ENCODE assay signal across 9 cellular contexts in the genomic region with DNA sequence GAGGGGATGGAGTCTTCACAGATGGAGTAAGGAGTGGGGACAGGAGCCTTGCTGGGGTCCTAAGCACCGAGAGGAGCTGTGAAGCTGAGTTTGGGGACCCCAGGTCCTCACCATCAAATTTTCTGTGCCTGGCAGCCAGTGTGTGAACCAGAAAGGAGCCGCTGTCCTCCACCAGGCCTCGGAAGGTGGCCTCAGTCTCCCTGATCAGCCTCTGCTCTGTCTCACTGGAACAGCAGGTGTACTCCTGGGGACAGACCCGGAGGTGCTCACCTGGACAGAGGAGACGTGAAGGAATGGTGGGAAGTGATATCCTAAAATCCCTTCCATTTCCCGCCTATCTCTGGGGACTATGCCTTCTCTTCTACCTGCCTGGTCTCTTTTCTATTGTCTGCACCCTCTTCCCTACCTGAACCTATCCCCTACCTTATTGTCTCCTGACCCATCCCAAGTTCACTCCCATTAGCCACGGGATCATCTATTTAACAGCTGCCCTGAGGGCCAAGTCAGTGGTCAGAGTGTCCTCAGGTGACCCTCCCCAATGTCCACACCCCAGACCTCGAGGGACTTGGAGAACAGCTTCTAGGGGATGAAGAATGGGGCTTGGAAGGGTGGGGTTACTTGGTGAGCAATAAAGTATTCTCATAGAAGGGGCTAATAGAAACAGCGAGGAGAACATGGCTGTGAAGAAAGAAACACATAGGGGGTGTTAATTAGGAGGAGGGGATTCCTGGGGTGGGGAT. TPM values are rescaled to one million over a fixed set of nuclear protein-coding genes. Genes with fewer than 3 reads are reported as not detected.
A peak's percentile ranks its signal among the peaks of the same experiment; 100 is the strongest.
DNase-seq lines count a peak whose midpoint lies in the region; ATAC-seq and TF ChIP-seq lines count a peak whose summit lies in the region.
"Had no signal": no experiment of that assay in that cellular context is flagged by ENCODE, and none has a peak within 500 bp of the region (broad histone marks: within the 10 kb centered on the region; RNA-seq: fewer than 3 reads in every experiment).

No MANE protein-coding gene starts in this region.

- in situ Hi-C loops in GM13977 (cut with MboI; ENCODE audit: low pct_unique_long_range_greater_than_20kb, low sequenced_read_pairs, unreplicated experiment): no loop called here

- H3K27ac Mint-ChIP-seq in activated CD4-positive, alpha-beta memory T cell treated with anti-CD3 and anti-CD28 coated beads for 36 hours: no peak overlapping the region
- H3K27ac Mint-ChIP-seq in type B pancreatic cell: peak overlapping the region; percentile 50

- peaks cover 28% of the 10 kb centered on the region for H3K4me1 Mint-ChIP-seq in activated CD4-positive, alpha-beta memory T cell treated with anti-CD3 and anti-CD28 coated beads for 36 hours (ENCODE audit: low read depth)
- H3K4me1 Mint-ChIP-seq in type B pancreatic cell (ENCODE audit: unreplicated experiment): peaks cover 16% of the 10 kb centered on the region

- ATAC-seq in left ventricle myocardium superior: no peak

- H3K36me3 Mint-ChIP-seq in activated CD4-positive, alpha-beta memory T cell treated with anti-CD3 and anti-CD28 coated beads for 36 hours: no peaks in the 10 kb centered on the region
- peaks cover 13% of the 10 kb centered on the region for H3K36me3 Mint-ChIP-seq in type B pancreatic cell

- no peak for DNase-seq in cardiac muscle cell (ENCODE audit: low read depth in 1 of 2, low spot score in 1 of 2)
- no peak for DNase-seq in left ventricle myocardium superior
- no peak for DNase-seq in activated CD4-positive, alpha-beta memory T cell treated with anti-CD3 and anti-CD28 coated beads for 36 hours
- no peak for DNase-seq in type B pancreatic cell (ENCODE audit: extremely low spot score, unreplicated experiment)
- DNase-seq in NCI-H510A (lab: John Stamatoyannopoulos, UW): no peak
- no peak for DNase-seq in GM13977 (ENCODE audit: low spot score)
- no peak for DNase-seq in cerebellar cortex (ENCODE audit: low spot score)
- DNase-seq: DMS 273 treated with DMSO at 0.1 percent for 48 hours had no signal

- H3K9me3 ChIP-seq in cardiac muscle cell (ENCODE audit: low read depth) (no peaks in the 10 kb centered on the region), iPS-18a (ENCODE audit: control insufficient read depth, low read depth, low read length) (no peaks in the 10 kb centered on the region)

- H3K27ac ChIP-seq in cardiac muscle cell: no peak overlapping the region
- H3K27ac ChIP-seq in iPS-18a (ENCODE audit: low read length): no peak overlapping the region

- TF ChIP-seq CTCF in cardiac muscle cell (IDR thresholded peaks at IDR 0.05; ENCODE audit: low read depth, low read length) (no peak), type B pancreatic cell (conservative IDR thresholded peaks at IDR 0.05) (no peak), GM13977 (IDR thresholded peaks at IDR 0.05; ENCODE audit: extremely low read depth, insufficient read depth, missing control alignments) (no peak)

- CTCF ChIA-PET in activated CD4-positive, alpha-beta memory T cell treated with anti-CD3 and anti-CD28 coated beads for 36 hours (lab: Charles Lee): interaction anchor here (1.0 to 1.8 kb wide), 2 partner anchors 8 to 44 kb away, joined by 3 to 10 read pairs; partner anchors contain the start of gene GAL3ST4

- H3K27me3 ChIP-seq in cardiac muscle cell (peaks cover 8% of the 10 kb centered on the region), iPS-18a (ENCODE audit: control insufficient read depth, insufficient read depth, low read length) (peaks cover 13% of the 10 kb centered on the region)

- H3K9me3 Mint-ChIP-seq in activated CD4-positive, alpha-beta memory T cell treated with anti-CD3 and anti-CD28 coated beads for 36 hours: no peaks in the 10 kb centered on the region
- no peaks in the 10 kb centered on the region for H3K9me3 Mint-ChIP-seq in type B pancreatic cell

- POLR2A ChIA-PET in activated CD4-positive, alpha-beta memory T cell treated with anti-CD3 and anti-CD28 coated beads for 36 hours (lab: Charles Lee): interaction anchor here (1.3 kb wide), 1 partner anchor 28 kb away, joined by 4 read pairs; the partner anchor contains the start of gene LAMTOR4

- no peaks in the 10 kb centered on the region for H3K27me3 Mint-ChIP-seq in activated CD4-positive, alpha-beta memory T cell treated with anti-CD3 and anti-CD28 coated beads for 36 hours
- peaks cover 13% of the 10 kb centered on the region for H3K27me3 Mint-ChIP-seq in type B pancreatic cell

- H3K4me1 ChIP-seq in cardiac muscle cell (ENCODE audit: low read depth) (no peaks in the 10 kb centered on the region), iPS-18a (ENCODE audit: control insufficient read depth, low read depth, low read length) (peaks cover 6% of the 10 kb centered on the region)

- H3K36me3 ChIP-seq in cardiac muscle cell: no peaks in the 10 kb centered on the region
- H3K36me3 ChIP-seq in iPS-18a (ENCODE audit: control insufficient read depth, low read depth, low read length): no peaks in the 10 kb centered on the region

- peak overlapping the region; percentile 74 for H3K4me3 Mint-ChIP-seq in activated CD4-positive, alpha-beta memory T cell treated with anti-CD3 and anti-CD28 coated beads for 36 hours
- H3K4me3 Mint-ChIP-seq in type B pancreatic cell: peak overlapping the region; percentile 93

- intact Hi-C loops in left ventricle myocardium superior (cut with micrococcal nuclease): no loop called here
- intact Hi-C loops in activated CD4-positive, alpha-beta memory T cell treated with anti-CD3 and anti-CD28 coated beads for 36 hours (cut with micrococcal nuclease): loop anchor here (5.0 kb wide), 1 partner anchor 46 kb away; no protein-coding TSS in a partner anchor

- peak overlapping the region; percentile 84 for H3K4me3 ChIP-seq in cardiac muscle cell
- peak overlapping the region; percentile 89 for H3K4me3 ChIP-seq in iPS-18a (ENCODE audit: low read length)

- peak overlapping the region; percentile 90 for H3K9ac ChIP-seq in iPS-18a (ENCODE audit: low read length)

RNA-seq across cellular contexts. Expression of gene GPC2, which starts 0.9 kb away (rescaled TPM):
- 37.4 and 47.9 TPM in 2 replicates for total RNA-seq in cardiac muscle cell
- polyA plus RNA-seq in cardiac muscle cell: 29.8 and 32.1 TPM in 2 replicates
- 0.35 TPM for total RNA-seq in left ventricle myocardium superior
- 1 to 10 TPM; 4.8 to 5.5 TPM for total RNA-seq in activated CD4-positive, alpha-beta memory T cell treated with anti-CD3 and anti-CD28 coated beads for 36 hours
- total RNA-seq in type B pancreatic cell (ENCODE audit: low replicate concordance): 20.6 and 53.3 TPM in 2 replicates

RNA-seq across cellular contexts. Expression of gene STAG3, which starts 1.5 kb away (rescaled TPM):
- total RNA-seq in cardiac muscle cell (1.6 and 2.0 TPM in 2 replicates), left ventricle myocardium superior (0.74 TPM), type B pancreatic cell (ENCODE audit: low replicate concordance) (1.6 and 1.7 TPM in 2 replicates)
- polyA plus RNA-seq in cardiac muscle cell: 5.8 and 6.8 TPM in 2 replicates
- 10 to 100 TPM; 20.8 to 20.9 TPM for total RNA-seq in activated CD4-positive, alpha-beta memory T cell treated with anti-CD3 and anti-CD28 coated beads for 36 hours

RNA-seq across cellular contexts. Expression of gene GAL3ST4, which starts 7.8 kb away (rescaled TPM):
- total RNA-seq in cardiac muscle cell (2.0 and 5.0 TPM in 2 replicates), left ventricle myocardium superior (2.0 TPM), type B pancreatic cell (ENCODE audit: low replicate concordance) (7.2 and 7.4 TPM in 2 replicates)
- polyA plus RNA-seq in cardiac muscle cell: 3.8 and 5.0 TPM in 2 replicates
- 1 to 10 TPM; 2.4 to 2.8 TPM for total RNA-seq in activated CD4-positive, alpha-beta memory T cell treated with anti-CD3 and anti-CD28 coated beads for 36 hours

RNA-seq across cellular contexts. Expression of gene TRAPPC14, which starts 17.7 kb away (rescaled TPM):
- total RNA-seq in cardiac muscle cell: 14.2 and 22.7 TPM in 2 replicates
- polyA plus RNA-seq in cardiac muscle cell: 10.4 and 25.0 TPM in 2 replicates
- total RNA-seq in left ventricle myocardium superior: 6.8 TPM
- 10 to 100 TPM; 17.9 to 19.7 TPM for total RNA-seq in activated CD4-positive, alpha-beta memory T cell treated with anti-CD3 and anti-CD28 coated beads for 36 hours
- 21.3 and 35.2 TPM in 2 replicates for total RNA-seq in type B pancreatic cell (ENCODE audit: low replicate concordance)

RNA-seq across cellular contexts. Expression of gene LAMTOR4, which starts 27.5 kb away (rescaled TPM):
- total RNA-seq in cardiac muscle cell (193 and 199 TPM in 2 replicates), left ventricle myocardium superior (104 TPM), type B pancreatic cell (ENCODE audit: low replicate concordance) (96.7 and 109 TPM in 2 replicates)
- polyA plus RNA-seq in cardiac muscle cell: 258 and 280 TPM in 2 replicates
- total RNA-seq in activated CD4-positive, alpha-beta memory T cell treated with anti-CD3 and anti-CD28 coated beads for 36 hours: 100 to 1,000 TPM; 136 to 151 TPM
